ENCODE assay signal across 13 cellular contexts in the genomic region with DNA sequence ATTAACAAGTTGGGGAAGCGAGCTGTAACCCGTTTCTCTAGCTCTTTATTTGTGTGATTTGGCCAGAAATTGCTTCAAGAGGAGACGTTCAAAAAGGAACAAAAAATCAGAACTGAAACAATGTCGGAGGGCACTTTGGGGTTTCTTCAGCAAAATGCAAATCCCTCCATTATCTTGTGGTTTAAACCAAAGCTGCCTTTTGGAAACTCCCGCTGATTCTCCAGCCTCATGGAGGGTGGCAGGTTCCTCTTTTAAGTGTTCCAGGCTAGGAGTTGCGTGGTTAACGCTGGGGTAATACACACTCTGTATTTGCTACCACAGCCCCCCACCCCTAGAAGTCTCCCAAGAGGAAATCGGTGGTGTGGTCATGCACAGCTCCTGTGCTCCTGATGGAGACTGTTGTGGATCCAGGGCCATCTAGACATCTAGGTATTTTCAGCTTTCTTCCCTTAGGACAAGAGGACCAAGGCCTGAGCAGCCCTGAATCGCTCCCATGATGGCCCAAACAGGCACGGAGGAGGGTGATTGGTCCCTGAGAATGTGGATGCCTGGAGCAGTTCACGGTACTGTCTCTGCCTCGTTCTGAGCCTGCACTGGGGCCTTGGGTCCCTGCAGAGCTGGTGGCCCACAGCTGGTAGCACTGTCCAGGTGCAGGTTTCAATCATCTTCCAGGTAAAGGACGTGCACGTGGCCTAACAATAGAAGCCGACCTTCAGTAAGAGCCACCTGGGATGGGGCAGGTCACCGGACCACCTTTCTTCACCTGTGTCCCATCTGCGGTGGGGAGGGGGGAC. TPM values are rescaled to one million over a fixed set of nuclear protein-coding genes. Genes with fewer than 3 reads are reported as not detected.
DNase-seq lines count a peak whose midpoint lies in the region; ATAC-seq lines count a peak whose summit lies in the region.
"Had no signal": no experiment of that assay in that cellular context is flagged by ENCODE, and none has a peak within 500 bp of the region (broad histone marks: within the 10 kb centered on the region; RNA-seq: fewer than 3 reads in every experiment).

No MANE protein-coding gene starts in this region.

- H3K9me3 ChIP-seq in T-helper 17 cell (ENCODE audit: control insufficient read depth, low read length, poor library complexity, severe bottlenecking), result no peaks in the 10 kb centered on the region
- H3K9me3 ChIP-seq: adrenal gland, gastrocnemius medialis had no signal

- H3K4me3 Mint-ChIP-seq in T-helper 17 cell, result no peak overlapping the region

- no peak overlapping the region for H3K27ac Mint-ChIP-seq in T-helper 17 cell
- H3K27ac Mint-ChIP-seq: IgD-negative memory B cell had no signal

- intact Hi-C loops in sciatic nerve (cut with DNase I), result no loop called here

- peaks cover 36% of the 10 kb centered on the region for H3K27me3 Mint-ChIP-seq in T-helper 17 cell

- no peak for DNase-seq in T-helper 17 cell
- DNase-seq in sciatic nerve (ENCODE audit: low spot score), result no peak
- DNase-seq in iPS-NIHi7 (ENCODE audit: extremely low spot score), result no peak
- DNase-seq: NCI-H2029 treated with DMSO at 0.1 percent for 48 hours had no signal

- no peaks in the 10 kb centered on the region for H3K36me3 Mint-ChIP-seq in T-helper 17 cell (ENCODE audit: low read depth)
- H3K36me3 Mint-ChIP-seq: IgD-negative memory B cell had no signal

- H3K4me1 Mint-ChIP-seq in T-helper 17 cell, result no peaks in the 10 kb centered on the region

- ATAC-seq in GM18907 (IDR thresholded peaks at IDR 0.05; ENCODE audit: unreplicated experiment), result peak; percentile 44
- peak; percentile 43 for ATAC-seq in HG02973 (IDR thresholded peaks at IDR 0.05; ENCODE audit: unreplicated experiment)
- ATAC-seq in T-helper 17 cell, result peak; percentile 50
- peak; percentile 29 for ATAC-seq in sciatic nerve
- no peak for ATAC-seq in HG03025 (IDR thresholded peaks at IDR 0.05; ENCODE audit: low FRiP score, unreplicated experiment)
- ATAC-seq in GM18909 (IDR thresholded peaks at IDR 0.05; ENCODE audit: poor library complexity, unreplicated experiment), result no peak
- ATAC-seq: gastrocnemius medialis, Panc1 had no signal

RNA-seq across cellular contexts. Expression of a gene that starts 19.2 kb away (rescaled TPM):
- total RNA-seq in T-helper 17 cell (10 to 100 TPM; 12.4 to 27.8 TPM), sciatic nerve (16.1 TPM)
- total RNA-seq: kidney epithelial cell had no signal

RNA-seq across cellular contexts. Expression of a gene that starts 56.3 kb away (rescaled TPM):
- not detected for total RNA-seq in T-helper 17 cell
- not detected for total RNA-seq in sciatic nerve
- total RNA-seq: gastrocnemius medialis, kidney epithelial cell had no signal

Comparison
In these comparisons a context has a peak if more than half of its experiments do, and no peak if none do; other contexts are left out.
1. ATAC-seq: peak in GM18907 (single experiment), HG02973 (single experiment), T-helper 17 cell (single experiment) and sciatic nerve (single experiment); none in HG03025 (single experiment) and GM18909 (single experiment).